Comparison of ENCODE assay signal across 14 cellular contexts in genomic region chr1:66535149-66535548, GRCh38. TPM values are rescaled to one million over a fixed set of nuclear protein-coding genes. Genes with fewer than 3 reads are reported as not detected.
DNase-seq lines count a peak whose midpoint lies in the region; ATAC-seq and TF ChIP-seq lines count a peak whose summit lies in the region.
"Had no signal": no experiment of that assay in that cellular context is flagged by ENCODE, and none has a peak within 500 bp of the region (broad histone marks: within the 10 kb centered on the region; RNA-seq: fewer than 3 reads in every experiment).

No MANE protein-coding gene starts in this region.

- H3K9me3 ChIP-seq in T-helper 17 cell (ENCODE audit: control insufficient read depth, low read length, poor library complexity, severe bottlenecking) = no peaks in the 10 kb centered on the region
- no peaks in the 10 kb centered on the region for H3K9me3 ChIP-seq in endocrine pancreas (ENCODE audit: control insufficient read depth, low read length)
- H3K9me3 ChIP-seq in thyroid gland = no peaks in the 10 kb centered on the region

- H3K27me3 ChIP-seq in endocrine pancreas (ENCODE audit: control insufficient read depth, insufficient read depth, low read length) = no peaks in the 10 kb centered on the region
- no peaks in the 10 kb centered on the region for H3K27me3 ChIP-seq in thyroid gland

- H3K27me3 Mint-ChIP-seq in T-helper 17 cell = peaks cover 68% of the 10 kb centered on the region

- H3K36me3 ChIP-seq in endocrine pancreas (ENCODE audit: control insufficient read depth, insufficient read depth, low read length) (peaks cover 3% of the 10 kb centered on the region), thyroid gland (no peaks in the 10 kb centered on the region)

- intact Hi-C loops in thyroid gland (cut with DNase I) = no loop called here

- H3K4me1 Mint-ChIP-seq in T-helper 17 cell = peaks cover 9% of the 10 kb centered on the region

- ATAC-seq in T-helper 17 cell = no peak
- no peak for ATAC-seq in GM19328 (IDR thresholded peaks at IDR 0.05; ENCODE audit: unreplicated experiment)
- ATAC-seq in GM18909 (IDR thresholded peaks at IDR 0.05; ENCODE audit: poor library complexity, unreplicated experiment) = no peak
- ATAC-seq: HCT116, PC-3 had no signal

- H3K9ac ChIP-seq in endocrine pancreas (ENCODE audit: control insufficient read depth, insufficient read depth, low read length) = no peak overlapping the region

- no peak for TF ChIP-seq POLR2A in thyroid gland (IDR thresholded peaks at IDR 0.05)

- H3K4me3 Mint-ChIP-seq in T-helper 17 cell = no peak overlapping the region

- H3K27ac ChIP-seq in thyroid gland = peak overlapping the region; percentile 7 to 93 (median 29)
- H3K27ac ChIP-seq: epithelial cell of prostate had no signal

- H3K4me3 ChIP-seq in endocrine pancreas (ENCODE audit: control insufficient read depth, insufficient read depth, low read length) (peak overlapping the region; percentile 60), thyroid gland (replicated peaks in 1 of 3) (no peak overlapping the region)

- 71 to 89% methylated on average over 1 of the region's 1 CpG for WGBS in thyroid gland, 2 donors

- H3K36me3 Mint-ChIP-seq in T-helper 17 cell (ENCODE audit: low read depth) = peaks cover 6% of the 10 kb centered on the region

- TF ChIP-seq CTCF in thyroid gland (IDR thresholded peaks at IDR 0.05) = no peak

- H3K27ac Mint-ChIP-seq in T-helper 17 cell = peak overlapping the region; percentile 16

- no peaks in the 10 kb centered on the region for H3K4me1 ChIP-seq in endocrine pancreas (ENCODE audit: control insufficient read depth, insufficient read depth, low read length)
- H3K4me1 ChIP-seq in thyroid gland = peaks cover 28 to 45% of the 10 kb centered on the region in 2 donors

- DNase-seq in T-helper 17 cell (no peak), midbrain (lab: John Stamatoyannopoulos, UW) (peak; percentile 52), thyroid gland (no peak), iPS-NIHi11 (ENCODE audit: low spot score) (no peak)
- no peak for DNase-seq in activated CD8-positive, alpha-beta memory T cell treated with anti-CD3 and anti-CD28 coated beads, Interleukin-2, amount 50 U/mL, for 4 hours
- DNase-seq: activated CD4-positive, alpha-beta T cell treated with anti-CD3 and anti-CD28 coated beads, Interleukin-2, amount 50 U/mL, for 1 hour; GDM1; PC-3 had no signal

RNA-seq across cellular contexts. Expression of gene SGIP1, which starts 1.2 kb away (rescaled TPM):
- total RNA-seq in T-helper 17 cell (under 1 TPM in 1 of 2 donors, not detected in 1; 0.07 TPM), thyroid gland (10 to 100 TPM; 18.7 to 25.6 (median 22.4) TPM)
- total RNA-seq: PC-3; T-helper 1 cell treated with Interleukin-12 subunit alpha and Interleukin-12 subunit beta and Interleukin-4 antibody, amounts not matched to agents 30 ng/mL and 1 ng/mL, for 36 hours had no signal

Comparison
In these comparisons a context has a peak if more than half of its experiments do, and no peak if none do; other contexts are left out.
1. RNA of gene SGIP1, which starts 1.2 kb away (total RNA-seq): 18.7 to 25.6 TPM in thyroid gland; 0.07 TPM in T-helper 17 cell; every median in the first group is over 10 times any median in the second.